Comparison of ENCODE assay signal across 8 cellular contexts in the genomic region with DNA sequence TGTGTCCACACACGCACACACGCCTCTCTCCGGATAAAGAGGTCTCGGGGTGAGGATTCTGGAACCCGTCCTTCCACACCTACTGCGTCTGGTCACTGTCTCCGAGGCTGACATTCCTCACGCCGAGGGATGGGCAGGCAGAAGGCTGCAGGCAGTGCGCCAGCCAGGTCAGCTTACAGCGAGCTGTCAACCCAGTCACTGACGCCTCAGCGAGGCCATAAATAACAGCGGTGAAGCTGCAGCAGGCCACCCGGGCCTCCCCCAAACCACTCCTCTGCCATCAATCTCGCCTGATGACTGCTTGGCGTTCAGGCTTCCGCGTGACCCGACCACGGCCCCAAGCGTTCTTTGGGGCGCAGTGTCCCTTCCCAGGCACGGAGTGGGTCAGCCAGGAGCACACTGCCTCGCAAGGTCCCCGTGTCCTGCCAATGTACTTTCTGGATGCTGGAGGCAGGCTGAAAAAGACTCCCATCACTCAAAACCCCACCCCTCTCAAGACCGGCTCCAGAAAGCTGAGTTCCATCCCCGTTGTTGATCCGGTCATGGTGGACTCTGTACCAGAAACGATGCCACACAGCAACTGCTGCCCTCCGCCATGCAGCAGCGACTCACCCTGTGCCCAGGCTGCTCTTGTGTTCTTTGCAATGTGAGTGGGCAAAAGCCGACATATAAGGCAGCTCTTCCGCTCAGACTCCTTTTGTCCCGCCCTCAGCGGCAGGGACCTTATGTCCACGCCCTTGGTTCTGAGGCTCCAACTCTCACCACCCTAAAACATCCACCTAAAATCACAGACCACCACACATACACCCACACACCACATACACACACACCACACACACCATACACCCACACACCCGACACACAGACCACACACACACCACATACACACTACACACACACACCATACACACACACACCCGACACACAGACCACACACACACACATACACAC. TPM values are rescaled to one million over a fixed set of nuclear protein-coding genes. Genes with fewer than 3 reads are reported as not detected.
DNase-seq lines count a peak whose midpoint lies in the region; ATAC-seq lines count a peak whose summit lies in the region.

No MANE protein-coding gene starts in this region.

- CTCF ChIA-PET in activated CD8-positive, alpha-beta T cell treated with anti-CD3 and anti-CD28 coated beads, Interleukin-2, amount 10 ng/mL, durations not matched to agents 7 days and 5 days (lab: Charles Lee), result interaction anchor here (1.2 kb wide), 1 partner anchor 8 kb away, joined by 3 read pairs; no protein-coding TSS in a partner anchor

- intact Hi-C loops in left ventricle myocardium superior (cut with micrococcal nuclease), result no loop called here
- intact Hi-C loops in posterior vena cava (cut with DNase I), result no loop called here

- peak; percentile 78 for ATAC-seq in HG02884 (IDR thresholded peaks at IDR 0.05; ENCODE audit: unreplicated experiment)
- peak; percentile 67 for ATAC-seq in activated CD8-positive, alpha-beta T cell treated with anti-CD3 and anti-CD28 coated beads, Interleukin-2, amount 10 ng/mL, durations not matched to agents 7 days and 5 days
- peak; percentile 93 for ATAC-seq in left ventricle myocardium superior
- ATAC-seq in HG03432 (IDR thresholded peaks at IDR 0.05; ENCODE audit: unreplicated experiment), result no peak

- no peaks in the 10 kb centered on the region for H3K4me1 Mint-ChIP-seq in activated CD8-positive, alpha-beta T cell treated with anti-CD3 and anti-CD28 coated beads, Interleukin-2, amount 10 ng/mL, durations not matched to agents 7 days and 5 days (ENCODE audit: low read depth)

- POLR2A ChIA-PET in activated CD8-positive, alpha-beta T cell treated with anti-CD3 and anti-CD28 coated beads, Interleukin-2, amount 10 ng/mL, durations not matched to agents 7 days and 5 days (lab: Charles Lee), result no interaction called here

- H3K27ac Mint-ChIP-seq in activated CD8-positive, alpha-beta T cell treated with anti-CD3 and anti-CD28 coated beads, Interleukin-2, amount 10 ng/mL, durations not matched to agents 7 days and 5 days, result no peak overlapping the region

- peaks cover 17% of the 10 kb centered on the region for H3K27me3 Mint-ChIP-seq in activated CD8-positive, alpha-beta T cell treated with anti-CD3 and anti-CD28 coated beads, Interleukin-2, amount 10 ng/mL, durations not matched to agents 7 days and 5 days (ENCODE audit: low read depth)

- H3K36me3 Mint-ChIP-seq in activated CD8-positive, alpha-beta T cell treated with anti-CD3 and anti-CD28 coated beads, Interleukin-2, amount 10 ng/mL, durations not matched to agents 7 days and 5 days (ENCODE audit: low read depth), result no peaks in the 10 kb centered on the region

- H3K4me3 Mint-ChIP-seq in activated CD8-positive, alpha-beta T cell treated with anti-CD3 and anti-CD28 coated beads, Interleukin-2, amount 10 ng/mL, durations not matched to agents 7 days and 5 days, result no peak overlapping the region

- peaks cover 6% of the 10 kb centered on the region for H3K9me3 Mint-ChIP-seq in activated CD8-positive, alpha-beta T cell treated with anti-CD3 and anti-CD28 coated beads, Interleukin-2, amount 10 ng/mL, durations not matched to agents 7 days and 5 days (ENCODE audit: insufficient read depth)

- DNase-seq in Daoy (ENCODE audit: low read depth) (peak; percentile 40), left ventricle myocardium superior (peak; percentile 96), posterior vena cava (ENCODE audit: low spot score) (no peak), DMS153 (lab: John Stamatoyannopoulos, UW) (no peak)
- peak; percentile 64 for DNase-seq in activated CD8-positive, alpha-beta T cell treated with anti-CD3 and anti-CD28 coated beads, Interleukin-2, amount 10 ng/mL, durations not matched to agents 7 days and 5 days
- DNase-seq in stimulated activated CD4-positive, alpha-beta T cell treated with anti-CD3 and anti-CD28 coated beads, Interleukin-1b, Interleukin-23, amount 100 ng/mL, for 48 hours, result peak; percentile 52

RNA-seq across cellular contexts. Expression of gene CPN2, which starts 27.1 kb away (rescaled TPM):
- total RNA-seq in Daoy (2014; rRNA removed; shearing (Covaris generic)), result not detected in 2 replicates
- total RNA-seq in activated CD8-positive, alpha-beta T cell treated with anti-CD3 and anti-CD28 coated beads, Interleukin-2, amount 10 ng/mL, durations not matched to agents 7 days and 5 days, result not detected
- total RNA-seq in left ventricle myocardium superior, result 0.40 TPM
- total RNA-seq in posterior vena cava, result under 1 TPM in 1 of 2 donors, not detected in 1; 0.14 TPM

RNA-seq across cellular contexts. Expression of gene LRRC15, which starts 45.5 kb away (rescaled TPM):
- total RNA-seq in Daoy (2014; rRNA removed; shearing (Covaris generic)), result 2.0 and 2.9 TPM in 2 replicates
- not detected for total RNA-seq in activated CD8-positive, alpha-beta T cell treated with anti-CD3 and anti-CD28 coated beads, Interleukin-2, amount 10 ng/mL, durations not matched to agents 7 days and 5 days
- total RNA-seq in left ventricle myocardium superior, result 0.42 TPM
- total RNA-seq in posterior vena cava, result 1 to 10 TPM; 2.3 to 3.0 TPM

Comparison
In these comparisons a context has a peak if more than half of its experiments do, and no peak if none do; other contexts are left out.
1. DNase-seq: peak in Daoy (single experiment), activated CD8-positive, alpha-beta T cell treated with anti-CD3 and anti-CD28 coated beads, Interleukin-2, amount 10 ng/mL, durations not matched to agents 7 days and 5 days (single experiment), left ventricle myocardium superior (single experiment) and stimulated activated CD4-positive, alpha-beta T cell treated with anti-CD3 and anti-CD28 coated beads, Interleukin-1b, Interleukin-23, amount 100 ng/mL, for 48 hours (single experiment); none in posterior vena cava (single experiment) and DMS153 (single experiment).